Comparison of ENCODE assay signal across 1 cellular context in genomic region chr14:55604467-55604866, GRCh38.
TF ChIP-seq lines count a peak whose summit lies in the region.

No MANE protein-coding gene starts in this region.

TF ChIP-seq in GM23338, 12 proteins besides CTCF, POLR2A, EP300 and RAD21 (continued from another document):
- TF ChIP-seq ZNF462 (CRISPR knock-in tag; IDR thresholded peaks at IDR 0.05) (no peak), EZH2 (IDR thresholded peaks at IDR 0.05; ENCODE audit: low read depth, unreplicated experiment) (no peak)
